8 cellular contexts compared by ENCODE assay signal in the genomic region with DNA sequence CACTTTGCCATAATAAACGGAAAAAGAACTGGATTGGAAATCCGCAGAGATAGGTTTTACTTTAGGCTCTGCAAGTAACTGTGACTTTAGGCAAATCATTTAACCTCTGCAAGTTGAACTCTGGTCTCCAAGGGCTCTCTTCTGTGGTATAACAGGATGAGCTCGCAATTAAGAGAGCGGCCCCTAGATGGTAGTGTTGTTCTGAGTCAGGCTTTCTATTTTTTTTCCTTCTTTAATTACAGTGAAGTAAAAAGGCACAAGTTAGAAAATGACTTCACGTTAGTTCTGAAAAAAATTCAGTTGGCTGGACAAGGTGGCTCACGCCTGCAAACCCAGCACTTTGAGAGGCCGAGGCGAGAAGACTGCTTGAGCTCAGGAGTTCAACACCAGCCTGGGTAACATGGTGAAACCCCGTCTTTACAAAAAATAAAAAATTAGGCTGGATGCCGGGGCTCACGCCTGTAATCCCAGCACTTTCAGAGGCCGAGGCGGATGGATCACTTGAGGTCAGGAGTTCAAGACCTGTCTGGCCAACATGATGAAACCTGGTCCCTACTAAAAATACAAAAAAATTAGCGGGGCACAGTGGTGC.
DNase-seq lines count a peak whose midpoint lies in the region; ATAC-seq and TF ChIP-seq lines count a peak whose summit lies in the region.

No MANE protein-coding gene starts in this region.

- no peak for DNase-seq in AG09309 (ENCODE audit: low read depth)
- DNase-seq in NCI-H1092 treated with DMSO at 0.1 percent for 48 hours (lab: John Stamatoyannopoulos, UW), result peak; percentile 66
- DNase-seq in T-helper 1 cell, result peak in 4 of 5 donors; percentile 9 to 55 (median 34)
- peak; percentile 81 for DNase-seq in cerebellar cortex (ENCODE audit: low spot score)
- peak; percentile 38 for DNase-seq in kidney glomerular epithelial cell (lab: John Stamatoyannopoulos, UW)
- peak; percentile 34 to 35 for DNase-seq in stimulated activated CD4-positive, alpha-beta T cell treated with anti-CD3 and anti-CD28 coated beads, Interleukin-4, amount 100 ng/mL, for 48 hours (ENCODE audit: low read depth in 2 of 2)

- peak; percentile 78 for TF ChIP-seq CTCF in AG09309 (IDR thresholded peaks at IDR 0.05; ENCODE audit: control insufficient read depth, insufficient read depth, low read depth, low read length, missing control alignments)

- H3K4me3 ChIP-seq in AG09309 (ENCODE audit: control insufficient read depth, low read depth, low read length), result no peak overlapping the region

- ATAC-seq in GM18502 (IDR thresholded peaks at IDR 0.05; ENCODE audit: poor library complexity, unreplicated experiment) (peak; percentile 93), HG02798 (IDR thresholded peaks at IDR 0.05; ENCODE audit: poor library complexity, unreplicated experiment) (peak; percentile 98)
